In the genomic region with DNA sequence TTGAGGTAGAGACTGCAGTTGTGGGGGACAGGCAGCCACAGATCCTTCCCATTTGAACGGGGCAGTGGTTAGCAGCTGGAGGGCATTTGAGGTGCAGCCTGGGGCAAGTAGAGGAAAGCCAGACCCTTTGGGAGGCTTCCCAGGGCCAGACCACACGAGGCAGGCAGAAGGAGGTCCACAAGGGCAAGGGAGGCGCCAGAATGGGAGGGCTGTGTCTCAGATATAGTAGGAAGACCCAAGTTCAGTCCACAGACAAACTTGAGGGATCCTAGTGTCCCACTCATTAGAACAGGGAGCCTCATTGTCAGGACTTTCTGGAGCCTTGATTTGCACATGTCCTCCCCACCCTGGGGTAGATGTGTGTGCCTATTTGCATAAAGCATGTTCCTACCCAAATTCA, we compare ENCODE assay signal across 19 cellular contexts.
DNase-seq lines count a peak whose midpoint lies in the region; ATAC-seq and TF ChIP-seq lines count a peak whose summit lies in the region.
"Had no signal": no experiment of that assay in that cellular context is flagged by ENCODE, and none has a peak within 500 bp of the region (broad histone marks: within the 10 kb centered on the region; RNA-seq: fewer than 3 reads in every experiment).

No MANE protein-coding gene starts in this region.

- H3K79me2 ChIP-seq in hepatocyte = no peaks in the 10 kb centered on the region

- H3K27ac ChIP-seq in cardiac muscle cell (peak overlapping the region; percentile 99), WERI-Rb-1 (no peak overlapping the region), spleen (no peak overlapping the region), hepatocyte (no peak overlapping the region)

- intact Hi-C loops in left ventricle myocardium superior (cut with micrococcal nuclease) = no loop called here
- intact Hi-C loops in spleen (cut with DNase I; ENCODE audit: low total_unique reads) = no loop called here

- no peak overlapping the region for H3K4me3 Mint-ChIP-seq in neural crest cell
- H3K4me3 Mint-ChIP-seq: CD4-positive, alpha-beta T cell had no signal

- no peak overlapping the region for H3K4me3 ChIP-seq in cardiac muscle cell
- no peak overlapping the region for H3K4me3 ChIP-seq in WERI-Rb-1 (ENCODE audit: low read depth, low read length)
- no peak overlapping the region for H3K4me3 ChIP-seq in spleen
- H3K4me3 ChIP-seq in hepatocyte = no peak overlapping the region
- H3K4me3 ChIP-seq: HAP-1 had no signal

- TF ChIP-seq POLR2A in spleen (IDR thresholded peaks at IDR 0.05) = no peak

- no peaks in the 10 kb centered on the region for H3K27me3 Mint-ChIP-seq in neural crest cell (ENCODE audit: low read depth)
- H3K27me3 Mint-ChIP-seq: CD4-positive, alpha-beta T cell had no signal

- WGBS in spleen, 5 donors = 51 to 63% (median 57%) methylated on average over 3 of the region's 3 CpGs
- 76% methylated on average over 3 of the region's 3 CpGs for WGBS in hepatocyte (ENCODE audit: low lambda C conversion rate, missing lambda C conversion rate)

- H3K9me3 ChIP-seq in cardiac muscle cell (ENCODE audit: low read depth) (no peaks in the 10 kb centered on the region), WERI-Rb-1 (ENCODE audit: severe bottlenecking) (no peaks in the 10 kb centered on the region), spleen (no peaks in the 10 kb centered on the region), hepatocyte (ENCODE audit: low read depth) (no peaks in the 10 kb centered on the region)
- H3K9me3 ChIP-seq: BE2C, Caco-2, HAP-1 had no signal

- no peaks in the 10 kb centered on the region for H3K36me3 Mint-ChIP-seq in neural crest cell (ENCODE audit: low read depth)

- H3K4me1 ChIP-seq in cardiac muscle cell (ENCODE audit: low read depth) (peaks cover 61% of the 10 kb centered on the region), spleen (no peaks in the 10 kb centered on the region), hepatocyte (ENCODE audit: insufficient read depth) (peaks cover 46% of the 10 kb centered on the region)
- H3K4me1 ChIP-seq: HAP-1 had no signal

- H3K27ac Mint-ChIP-seq in neural crest cell (ENCODE audit: unreplicated experiment) = peak overlapping the region; percentile 48
- H3K27ac Mint-ChIP-seq: CD4-positive, alpha-beta T cell had no signal

- H3K4me1 Mint-ChIP-seq in neural crest cell = peaks cover 14% of the 10 kb centered on the region

- no peaks in the 10 kb centered on the region for H4K20me1 ChIP-seq in hepatocyte (ENCODE audit: insufficient read depth, poor library complexity, severe bottlenecking)

- H3K9me2 ChIP-seq in hepatocyte (replicated peaks; ENCODE audit: insufficient read depth) = no peaks in the 10 kb centered on the region

- no peak overlapping the region for H3K4me2 ChIP-seq in hepatocyte

- H3K36me3 ChIP-seq in cardiac muscle cell (no peaks in the 10 kb centered on the region), WERI-Rb-1 (no peaks in the 10 kb centered on the region), spleen (no peaks in the 10 kb centered on the region), hepatocyte (replicated peaks; ENCODE audit: insufficient read depth, low read depth) (no peaks in the 10 kb centered on the region)
- H3K36me3 ChIP-seq: BE2C, HAP-1 had no signal

- no peak for TF ChIP-seq CTCF in cardiac muscle cell (IDR thresholded peaks at IDR 0.05; ENCODE audit: low read depth, low read length)
- no peak for TF ChIP-seq CTCF in WERI-Rb-1 (IDR thresholded peaks at IDR 0.05; ENCODE audit: low read depth, low read length)
- TF ChIP-seq CTCF in neural crest cell (conservative IDR thresholded peaks at IDR 0.05) = no peak
- TF ChIP-seq CTCF in spleen (IDR thresholded peaks at IDR 0.05 in 8 of 11, conservative IDR thresholded peaks at IDR 0.05 in 3 of 11) = no peak
- TF ChIP-seq CTCF in hepatocyte (IDR thresholded peaks at IDR 0.05; ENCODE audit: poor library complexity) = no peak

- no peak overlapping the region for H2AFZ ChIP-seq in hepatocyte

- ATAC-seq in left ventricle myocardium superior = no peak
- ATAC-seq in HG03439 (IDR thresholded peaks at IDR 0.05; ENCODE audit: unreplicated experiment) = no peak
- no peak for ATAC-seq in HG02759 (IDR thresholded peaks at IDR 0.05; ENCODE audit: unreplicated experiment)
- ATAC-seq: PC-3 had no signal

- no peak for DNase-seq in cardiac muscle cell (ENCODE audit: low read depth in 1 of 2, low spot score in 1 of 2)
- no peak for DNase-seq in left ventricle myocardium superior
- peak; percentile 3 for DNase-seq in WERI-Rb-1
- DNase-seq in neural crest cell (ENCODE audit: low read depth, low spot score) = no peak
- DNase-seq in spleen = peak; percentile 41
- no peak for DNase-seq in hepatocyte (ENCODE audit: low spot score)
- DNase-seq: BE2C; Caco-2; CD4-positive, alpha-beta T cell; GDM1; KG1; NCI-H2227 treated with DMSO at 0.1 percent for 48 hours; NCI-H510A treated with DMSO at 0.1 percent for 48 hours; PC-3; RPMI8226; SIG-M5 had no signal

- H3K27me3 ChIP-seq in cardiac muscle cell (no peaks in the 10 kb centered on the region), WERI-Rb-1 (ENCODE audit: insufficient read depth, low read depth, severe bottlenecking) (no peaks in the 10 kb centered on the region), spleen (replicated peaks in 1 of 7) (no peaks in the 10 kb centered on the region), hepatocyte (no peaks in the 10 kb centered on the region)
- H3K27me3 ChIP-seq: BE2C had no signal

- no peaks in the 10 kb centered on the region for H3K9me3 Mint-ChIP-seq in neural crest cell
- H3K9me3 Mint-ChIP-seq: CD4-positive, alpha-beta T cell had no signal

Comparison
In these comparisons a context has a peak if more than half of its experiments do, and no peak if none do; other contexts are left out.
1. DNase-seq: peak in WERI-Rb-1 (single experiment) and spleen (single experiment); none in cardiac muscle cell (0 of 2), left ventricle myocardium superior (single experiment), neural crest cell (single experiment) and hepatocyte (single experiment).